Comparison of ENCODE assay signal across 15 cellular contexts in the genomic region with DNA sequence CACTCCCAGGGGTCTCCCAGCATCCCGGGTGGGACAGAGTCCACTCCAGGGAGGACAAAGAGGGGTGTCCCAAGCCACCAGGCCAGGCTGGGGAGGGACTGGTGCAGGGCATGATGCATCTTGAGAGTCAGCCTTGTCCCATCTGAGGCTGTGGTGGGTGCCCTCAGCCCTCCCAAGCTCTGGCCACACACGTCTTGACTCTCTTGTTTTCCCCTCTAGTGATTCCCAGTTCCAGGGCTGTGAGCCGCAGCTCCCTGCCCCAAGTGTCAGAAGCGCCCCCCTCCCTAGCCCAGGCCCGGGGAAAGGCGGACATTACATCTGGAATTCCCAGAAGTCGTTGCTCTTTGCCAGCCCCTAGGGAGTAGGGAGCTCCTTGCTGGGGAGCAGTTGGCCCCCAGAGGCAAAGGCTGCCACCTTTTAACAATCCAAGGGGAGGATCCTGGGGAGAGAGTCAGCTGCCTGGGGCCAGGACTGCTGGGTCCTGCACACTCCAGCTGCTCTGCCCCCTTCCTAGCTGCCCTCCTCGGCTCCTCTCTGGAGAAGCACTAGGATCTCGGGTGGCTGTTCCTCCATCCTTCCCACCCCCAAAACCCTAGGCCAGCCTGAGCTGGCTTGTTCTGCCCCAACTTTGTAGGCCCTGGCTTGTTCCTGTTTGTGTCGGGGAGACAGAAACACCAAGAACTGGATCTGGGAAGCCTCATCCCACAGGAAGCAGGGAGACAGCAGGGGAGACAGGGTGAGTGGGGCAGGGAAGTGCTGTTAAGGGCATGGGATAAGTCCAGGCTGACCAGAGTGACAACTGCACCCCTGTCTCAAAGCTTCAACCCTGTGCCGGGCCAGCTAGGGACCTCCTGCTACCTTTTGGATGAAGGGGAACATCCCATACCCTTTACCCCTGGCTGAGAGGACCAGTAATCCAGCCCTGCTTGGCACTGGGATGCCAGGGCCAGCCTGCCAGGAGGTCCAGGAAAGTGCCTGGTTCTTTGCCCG. TPM values are rescaled to one million over a fixed set of nuclear protein-coding genes. Genes with fewer than 3 reads are reported as not detected.
DNase-seq lines count a peak whose midpoint lies in the region; ATAC-seq, FAIRE-seq and TF ChIP-seq lines count a peak whose summit lies in the region.
"Had no signal": no experiment of that assay in that cellular context is flagged by ENCODE, and none has a peak within 500 bp of the region (broad histone marks: within the 10 kb centered on the region; RNA-seq: fewer than 3 reads in every experiment).

No MANE protein-coding gene starts in this region.

- H3K36me3 ChIP-seq in BLaER1 treated with 17β-estradiol and CSF1 and Interleukin-3, amounts not matched to agents 10 nM and 100 nM, result peaks cover 0 to 8% (median 0%) of the 10 kb centered on the region in 11 experiments; a peak in 8 of 22 replicates
- H3K36me3 ChIP-seq in GM12878 (ENCODE audit: control insufficient read depth in 2 of 2, insufficient read depth in 2 of 2, low read length in 1 of 2), result no peaks in the 10 kb centered on the region
- no peaks in the 10 kb centered on the region for H3K36me3 ChIP-seq in aorta (ENCODE audit: control insufficient read depth in 1 of 2, insufficient read depth in 2 of 2, low read length in 1 of 2)
- H3K36me3 ChIP-seq in PC-3 (ENCODE audit: low read depth, low read length), result no peaks in the 10 kb centered on the region
- H3K36me3 ChIP-seq in right atrium auricular region, result no peaks in the 10 kb centered on the region
- H3K36me3 ChIP-seq: heart left ventricle had no signal

- no peak for TF ChIP-seq EP300 in GM12878 (IDR thresholded peaks at IDR 0.05; ENCODE audit: borderline replicate concordance in 1 of 2, control insufficient read depth in 1 of 2, low read depth in 2 of 2, low read length in 2 of 2)

- peak overlapping the region in 3 of 10 experiments; percentile 11 to 80 (median 78); a peak in 4 of 20 replicates for H3K4me3 ChIP-seq in BLaER1 treated with 17β-estradiol and CSF1 and Interleukin-3, amounts not matched to agents 10 nM and 100 nM
- H3K4me3 ChIP-seq in HL-60 (replicated peaks; ENCODE audit: insufficient read depth, low read length) (no peak overlapping the region), GM12878 (no peak overlapping the region), aorta (ENCODE audit: low read length in 2 of 2) (no peak overlapping the region), PC-3 (ENCODE audit: low read length) (no peak overlapping the region), right atrium auricular region (no peak overlapping the region)
- H3K4me3 ChIP-seq: heart left ventricle had no signal

- H3K9me3 Mint-ChIP-seq in nephron progenitor cell, result no peaks in the 10 kb centered on the region

- H3K79me2 ChIP-seq in GM12878 (ENCODE audit: control insufficient read depth, insufficient read depth, low read length) (peaks cover 29% of the 10 kb centered on the region), PC-3 (ENCODE audit: low read length) (no peaks in the 10 kb centered on the region)
- H3K79me2 ChIP-seq: parathyroid adenoma had no signal

- no peak for TF ChIP-seq RAD21 in GM12878 (IDR thresholded peaks at IDR 0.05; ENCODE audit: insufficient read depth, low read depth, low read length)

- intact Hi-C loops in GM12878 (cut with micrococcal nuclease; ENCODE audit: unreplicated experiment) (no loop called here), aorta (cut with DNase I) (no loop called here), PC-3 (cut with micrococcal nuclease) (no loop called here)

- peaks cover 0 to 8% (median 0%) of the 10 kb centered on the region in 11 experiments; a peak in 4 of 22 replicates for H3K27me3 ChIP-seq in BLaER1 treated with 17β-estradiol and CSF1 and Interleukin-3, amounts not matched to agents 10 nM and 100 nM
- H3K27me3 ChIP-seq in HL-60 (ENCODE audit: insufficient read depth, poor library complexity, severe bottlenecking), result no peaks in the 10 kb centered on the region
- no peaks in the 10 kb centered on the region for H3K27me3 ChIP-seq in GM12878 (replicated peaks in 1 of 2; ENCODE audit: control insufficient read depth in 2 of 2, insufficient read depth in 2 of 2, low read length in 1 of 2)
- H3K27me3 ChIP-seq in aorta (ENCODE audit: control insufficient read depth in 1 of 2, insufficient read depth in 2 of 2, low read length in 1 of 2), result no peaks in the 10 kb centered on the region
- no peaks in the 10 kb centered on the region for H3K27me3 ChIP-seq in PC-3 (ENCODE audit: low read length)
- no peaks in the 10 kb centered on the region for H3K27me3 ChIP-seq in right atrium auricular region
- H3K27me3 ChIP-seq: heart left ventricle had no signal

- ATAC-seq in GM12878, result no peak
- ATAC-seq in aorta (ENCODE audit: low FRiP score), result no peak
- no peak for ATAC-seq in PC-3

- H3F3A ChIP-seq in PC-3 (ENCODE audit: low read length, unreplicated experiment), result no peaks in the 10 kb centered on the region

- H3K9ac ChIP-seq in BLaER1 treated with 17β-estradiol and CSF1 and Interleukin-3, amounts not matched to agents 10 nM and 100 nM, result peak overlapping the region in 10 of 11 experiments; percentile 4 to 95 (median 90); a peak in 18 of 22 replicates
- H3K9ac ChIP-seq in GM12878 (ENCODE audit: control insufficient read depth, insufficient read depth, low read length) (no peak overlapping the region), PC-3 (ENCODE audit: low read length) (no peak overlapping the region)
- H3K9ac ChIP-seq: parathyroid adenoma had no signal

- POLR2A ChIA-PET in GM12878 (lab: Charles Lee), result interaction anchor here (0.5 to 1.6 kb wide), 2 partner anchors 9 to 16 kb away, joined by 3 to 5 read pairs; no protein-coding TSS in a partner anchor
- POLR2A ChIA-PET in PC-3 (lab: Charles Lee; ENCODE audit: unreplicated experiment), result no interaction called here

- peak overlapping the region; percentile 91 to 100 (median 96) for H3K4me2 ChIP-seq in BLaER1 treated with 17β-estradiol and CSF1 and Interleukin-3, amounts not matched to agents 10 nM and 100 nM
- H3K4me2 ChIP-seq in GM12878 (ENCODE audit: control insufficient read depth, insufficient read depth) (peak overlapping the region; percentile 100), PC-3 (ENCODE audit: low read length) (no peak overlapping the region)

- H3K4me1 Mint-ChIP-seq in nephron progenitor cell, result peaks cover 94% of the 10 kb centered on the region

- H3K27ac Mint-ChIP-seq in nephron progenitor cell, result no peak overlapping the region

- peak overlapping the region in 10 of 11 experiments; percentile 89 to 98 (median 94); a peak in 18 of 22 replicates for H3K27ac ChIP-seq in BLaER1 treated with 17β-estradiol and CSF1 and Interleukin-3, amounts not matched to agents 10 nM and 100 nM
- H3K27ac ChIP-seq in HL-60 (replicated peaks) (peak overlapping the region; percentile 97), GM12878 (ENCODE audit: control insufficient read depth, insufficient read depth) (peak overlapping the region; percentile 97; the same call in 1 of the 2 replicates), aorta (ENCODE audit: low read depth in 1 of 2, low read length in 2 of 2) (no peak overlapping the region), PC-3 (ENCODE audit: low read length) (no peak overlapping the region), right atrium auricular region (no peak overlapping the region)
- H3K27ac ChIP-seq: parathyroid adenoma had no signal

- FAIRE-seq in GM12878 (lab: Jason Lieb, UNC), result no peak

- no peaks in the 10 kb centered on the region for H3K9me3 ChIP-seq in BLaER1 treated with 17β-estradiol and CSF1 and Interleukin-3, amounts not matched to agents 10 nM and 100 nM (replicated peaks in 1 of 11)
- H3K9me3 ChIP-seq in GM12878 (replicated peaks; ENCODE audit: control insufficient read depth, insufficient read depth, low read length), result no peaks in the 10 kb centered on the region
- H3K9me3 ChIP-seq in aorta (ENCODE audit: control insufficient read depth, low read length), result no peaks in the 10 kb centered on the region
- H3K9me3 ChIP-seq in PC-3 (ENCODE audit: low read length), result no peaks in the 10 kb centered on the region
- H3K9me3 ChIP-seq in right atrium auricular region, result no peaks in the 10 kb centered on the region
- H3K9me3 ChIP-seq: heart left ventricle had no signal

- no peak for TF ChIP-seq POLR2A in GM12878 (IDR thresholded peaks at IDR 0.05; ENCODE audit: low read depth, low read length)

- 81% methylated on average over 12 of the region's 12 CpGs for WGBS in GM12878 (ENCODE audit: insufficient coverage, insufficient replicate concordance, low lambda C conversion rate, missing lambda C conversion rate)
- 61 to 68% methylated on average over 12 of the region's 12 CpGs for WGBS in aorta, 2 donors

- no peak for DNase-seq in HL-60 (ENCODE audit: low read depth in 1 of 2, low spot score in 1 of 2)
- no peak for DNase-seq in GM12878 (ENCODE audit: low read depth, low spot score)
- DNase-seq in nephron progenitor cell, result no peak
- no peak for DNase-seq in aorta
- DNase-seq in PC-3, result no peak
- no peak for DNase-seq in NCI-H1930 (lab: John Stamatoyannopoulos, UW)
- DNase-seq in right atrium auricular region (ENCODE audit: low spot score), result no peak
- DNase-seq: heart left ventricle, left ventricle myocardium superior, NCI-H1048, NCI-H446 treated with DMSO at 0.1 percent for 48 hours had no signal

- CTCF ChIA-PET in GM12878 (lab: Yijun Ruan, JAX), result interaction anchor here (0.7 to 9.2 kb wide), 9 partner anchors 8 to 682 kb away, joined by 3 to 171 read pairs (median 9); no protein-coding TSS in a partner anchor
- CTCF ChIA-PET in PC-3 (lab: Charles Lee), result no interaction called here

- H3K27me3 Mint-ChIP-seq in nephron progenitor cell (ENCODE audit: low read depth, poor library complexity), result peaks cover 11% of the 10 kb centered on the region

- BruUV-seq in GM12878 (replicated peaks; lab: Mats Ljungman, UMichigan) (no TSS peak), PC-3 (replicated peaks; lab: Mats Ljungman, UMichigan) (no TSS peak)

- SMC1A ChIA-PET in GM12878 (lab: Charles Lee; ENCODE audit: uncharacterized antibody, unreplicated experiment), result interaction anchor here (1.2 to 2.0 kb wide), 4 partner anchors 9 to 179 kb away, joined by 3 to 5 read pairs (median 4); partner anchors contain the start of gene UBE2T

- H2AFZ ChIP-seq in GM12878 (ENCODE audit: control insufficient read depth, low read depth, low read length) (no peak overlapping the region), PC-3 (ENCODE audit: low read length) (no peak overlapping the region)
- H2AFZ ChIP-seq: parathyroid adenoma had no signal

- no peak for TF ChIP-seq CTCF in HL-60 (IDR thresholded peaks at IDR 0.05; ENCODE audit: insufficient read depth, low read length)
- TF ChIP-seq CTCF in GM12878 (IDR thresholded peaks at IDR 0.05 in 2 of 3, conservative IDR thresholded peaks at IDR 0.05 in 1 of 3; ENCODE audit: control insufficient read depth in 2 of 3, extremely low read depth in 1 of 3, insufficient read depth in 1 of 3, low read depth in 3 of 3, low read length in 3 of 3), result no peak
- TF ChIP-seq CTCF in nephron progenitor cell (IDR thresholded peaks at IDR 0.05), result no peak
- no peak for TF ChIP-seq CTCF in PC-3 (conservative IDR thresholded peaks at IDR 0.05; ENCODE audit: low read depth, low read length)
- TF ChIP-seq CTCF in right atrium auricular region (IDR thresholded peaks at IDR 0.05), result no peak

- H3K4me1 ChIP-seq in BLaER1 treated with 17β-estradiol and CSF1 and Interleukin-3, amounts not matched to agents 10 nM and 100 nM, result peaks cover 63 to 82% (median 76%) of the 10 kb centered on the region in 10 experiments
- peaks cover 63% of the 10 kb centered on the region for H3K4me1 ChIP-seq in GM12878 (ENCODE audit: control insufficient read depth, insufficient read depth, low read length)
- H3K4me1 ChIP-seq in aorta (ENCODE audit: control insufficient read depth in 1 of 2, insufficient read depth in 2 of 2, low read length in 2 of 2), result no peaks in the 10 kb centered on the region
- no peaks in the 10 kb centered on the region for H3K4me1 ChIP-seq in PC-3 (ENCODE audit: insufficient read depth, low read length)
- H3K4me1 ChIP-seq in right atrium auricular region, result no peaks in the 10 kb centered on the region

- H3K4me3 Mint-ChIP-seq in nephron progenitor cell, result peak overlapping the region; percentile 52

- H4K20me1 ChIP-seq in BLaER1 treated with 17β-estradiol and CSF1 and Interleukin-3, amounts not matched to agents 10 nM and 100 nM, result peaks cover 0 to 23% (median 7%) of the 10 kb centered on the region in 11 experiments; a peak in 11 of 22 replicates
- H4K20me1 ChIP-seq in GM12878 (ENCODE audit: control insufficient read depth, insufficient read depth) (no peaks in the 10 kb centered on the region), PC-3 (ENCODE audit: low read length) (no peaks in the 10 kb centered on the region)

- in situ Hi-C loops in GM12878 (cut with MboI), result no loop called here

- RAD21 ChIA-PET in GM12878 (lab: Charles Lee; ENCODE audit: unreplicated experiment), result interaction anchor here (0.6 to 2.4 kb wide), 5 partner anchors 8 to 843 kb away, joined by 3 to 12 read pairs (median 5); no protein-coding TSS in a partner anchor

- no peaks in the 10 kb centered on the region for H3K9me2 ChIP-seq in PC-3 (replicated peaks; ENCODE audit: low read length)

- no peaks in the 10 kb centered on the region for H3K36me3 Mint-ChIP-seq in nephron progenitor cell (ENCODE audit: low read depth)

RNA-seq across cellular contexts. Expression of gene PTPN7, which starts 3.2 kb away (rescaled TPM):
- total RNA-seq in GM12878 (2013; cell fraction: nucleolus; rRNA removed), result 135 and 145 TPM in 2 replicates
- total RNA-seq in GM12878 (2014; rRNA removed), result 95.2 and 111 TPM in 2 replicates
- 61.6 and 78.5 TPM in 2 replicates for total RNA-seq in GM12878 (2014; rRNA removed; fragmentation: Illumina TruSeq; extraction: Trizol)
- 99.8 and 102 TPM in 2 replicates for total RNA-seq in GM12878 (2021)
- 31.0 TPM for polyA plus RNA-seq in GM12878 (2011; ENCODE audit: low read depth)
- polyA plus RNA-seq in GM12878 (2011; rRNA removed), result 74.3 and 91.0 TPM in 2 replicates
- polyA plus RNA-seq in GM12878 (2011; cell fraction: cytosol; rRNA removed), result 168 and 186 TPM in 2 replicates
- polyA plus RNA-seq in GM12878 (2011; cell fraction: nucleus; rRNA removed), result 173 and 188 TPM in 2 replicates
- 48.5 and 49.9 TPM in 2 replicates for polyA plus RNA-seq in GM12878 (2012)
- polyA plus RNA-seq in GM12878 (2014; fragmentation: Illumina TruSeq; extraction: Trizol), result 73.7 and 102 TPM in 2 replicates
- polyA plus RNA-seq in GM12878 (2014; fragmentation: Nextera tagmentation; extraction: Ambion mirVana), result 10 to 100 TPM in 1 of 2 experiments, 1 to 10 TPM in 1; 7.9 to 14.2 TPM
- 100 and 102 TPM in 2 replicates for polyA plus RNA-seq in GM12878 (2014; rRNA removed)
- polyA plus RNA-seq in GM12878 (2016; fragmentation: Nextera tagmentation; extraction: Ambion mirVana), result 100 to 1,000 TPM; 116 to 117 TPM
- 97.4 and 135 TPM in 2 replicates for polyA minus RNA-seq in GM12878 (2011; rRNA and poly(A)+ RNA removed)
- polyA minus RNA-seq in GM12878 (2011; cell fraction: cytosol; rRNA and poly(A)+ RNA removed), result 50.4 and 50.5 TPM in 2 replicates
- 50.2 and 85.1 TPM in 2 replicates for polyA minus RNA-seq in GM12878 (2011; cell fraction: nucleus; rRNA and poly(A)+ RNA removed)
- 1 to 10 TPM; 3.4 to 5.7 TPM for total RNA-seq in aorta
- polyA plus RNA-seq in aorta, result 1 to 10 TPM in 1 of 2 donors, under 1 TPM in 1; 0.33 to 3.4 TPM
- total RNA-seq in PC-3 (2014; rRNA removed), result not detected in 2 replicates
- under 1 TPM; 0.41 to 0.63 TPM for total RNA-seq in right atrium auricular region
- polyA plus RNA-seq: BJ had no signal

RNA-seq across cellular contexts. Expression of gene ARL8A, which starts 19.0 kb away (rescaled TPM):
- 13.7 and 18.1 TPM in 2 replicates for total RNA-seq in GM12878 (2013; cell fraction: nucleolus; rRNA removed)
- total RNA-seq in GM12878 (2014; rRNA removed) (18.8 and 20.7 TPM in 2 replicates), GM12878 (2014; rRNA removed; fragmentation: Illumina TruSeq; extraction: Trizol) (10.3 and 12.0 TPM in 2 replicates), GM12878 (2021) (30.5 and 33.6 TPM in 2 replicates), aorta (10 to 100 TPM; 66.3 to 87.7 TPM), PC-3 (2014; rRNA removed) (20.4 and 26.4 TPM in 2 replicates), right atrium auricular region (10 to 100 TPM; 30.8 to 41.6 TPM)
- 23.6 TPM for polyA plus RNA-seq in GM12878 (2011; ENCODE audit: low read depth)
- polyA plus RNA-seq in GM12878 (2011; rRNA removed) (49.2 and 49.5 TPM in 2 replicates), GM12878 (2014; fragmentation: Illumina TruSeq; extraction: Trizol) (11.3 and 15.4 TPM in 2 replicates), GM12878 (2014; fragmentation: Nextera tagmentation; extraction: Ambion mirVana) (1 to 10 TPM in 1 of 2 experiments, under 1 TPM in 1; 0.34 to 2.4 TPM), GM12878 (2014; rRNA removed) (22.8 and 25.7 TPM in 2 replicates), GM12878 (2016; fragmentation: Nextera tagmentation; extraction: Ambion mirVana) (10 to 100 TPM; 10.8 to 15.4 TPM), aorta (10 to 100 TPM; 21.8 to 32.2 TPM)
- polyA plus RNA-seq in GM12878 (2011; cell fraction: cytosol; rRNA removed), result 26.9 and 35.2 TPM in 2 replicates
- polyA plus RNA-seq in GM12878 (2011; cell fraction: nucleus; rRNA removed), result 35.2 and 47.4 TPM in 2 replicates
- polyA plus RNA-seq in GM12878 (2012), result 21.0 and 42.5 TPM in 2 replicates
- polyA minus RNA-seq in GM12878 (2011; rRNA and poly(A)+ RNA removed), result 18.5 and 19.3 TPM in 2 replicates
- 11.0 and 13.8 TPM in 2 replicates for polyA minus RNA-seq in GM12878 (2011; cell fraction: cytosol; rRNA and poly(A)+ RNA removed)
- polyA minus RNA-seq in GM12878 (2011; cell fraction: nucleus; rRNA and poly(A)+ RNA removed), result 8.1 and 10.2 TPM in 2 replicates

RNA-seq across cellular contexts. Expression of gene LGR6, which starts 30.0 kb away (rescaled TPM):
- total RNA-seq in GM12878 (2013; cell fraction: nucleolus; rRNA removed), result 0.13 TPM in 1 of 2 replicates, not detected in the other
- total RNA-seq in GM12878 (2014; rRNA removed) (0.05 TPM in 1 of 2 replicates, not detected in the other), GM12878 (2014; rRNA removed; fragmentation: Illumina TruSeq; extraction: Trizol) (not detected in 2 replicates), GM12878 (2021) (not detected in 2 replicates), aorta (10 to 100 TPM; 31.7 to 35.6 TPM), PC-3 (2014; rRNA removed) (0.23 and 0.26 TPM in 2 replicates), right atrium auricular region (10 to 100 TPM in 1 of 2 donors, 1 to 10 TPM in 1; 5.5 to 17.0 TPM)
- not detected for polyA plus RNA-seq in GM12878 (2011; ENCODE audit: low read depth)
- polyA plus RNA-seq in GM12878 (2011; rRNA removed) (not detected in 2 replicates), GM12878 (2014; fragmentation: Illumina TruSeq; extraction: Trizol) (not detected in 2 replicates), GM12878 (2014; fragmentation: Nextera tagmentation; extraction: Ambion mirVana) (not detected), GM12878 (2014; rRNA removed) (0.04 TPM in 1 of 2 replicates, not detected in the other), GM12878 (2016; fragmentation: Nextera tagmentation; extraction: Ambion mirVana) (not detected), aorta (10 to 100 TPM; 11.6 to 67.8 TPM)
- polyA plus RNA-seq in GM12878 (2011; cell fraction: cytosol; rRNA removed), result 0.01 and 0.05 TPM in 2 replicates
- 0.12 and 0.19 TPM in 2 replicates for polyA plus RNA-seq in GM12878 (2011; cell fraction: nucleus; rRNA removed)
- 0.04 TPM in 1 of 2 replicates, not detected in the other for polyA plus RNA-seq in GM12878 (2012)
- polyA minus RNA-seq in GM12878 (2011; rRNA and poly(A)+ RNA removed), result not detected in 2 replicates
- not detected in 2 replicates for polyA minus RNA-seq in GM12878 (2011; cell fraction: cytosol; rRNA and poly(A)+ RNA removed)
- polyA minus RNA-seq in GM12878 (2011; cell fraction: nucleus; rRNA and poly(A)+ RNA removed), result not detected in 2 replicates
- total RNA-seq: H4 had no signal
- polyA plus RNA-seq: BJ had no signal

RNA-seq across cellular contexts. Expression of gene GPR37L1, which starts 40.9 kb away (rescaled TPM):
- total RNA-seq in GM12878 (2013; cell fraction: nucleolus; rRNA removed), result not detected in 2 replicates
- total RNA-seq in GM12878 (2014; rRNA removed) (under 0.01 TPM in 1 of 2 replicates, not detected in the other), GM12878 (2014; rRNA removed; fragmentation: Illumina TruSeq; extraction: Trizol) (not detected in 2 replicates), GM12878 (2021) (not detected in 2 replicates), aorta (under 1 TPM in 1 of 2 donors, not detected in 1; 0.06 TPM), PC-3 (2014; rRNA removed) (0.04 TPM in 1 of 2 replicates, not detected in the other), right atrium auricular region (under 1 TPM in 1 of 2 donors, not detected in 1; 0.07 TPM)
- polyA plus RNA-seq in GM12878 (2011; ENCODE audit: low read depth), result 0.05 TPM
- polyA plus RNA-seq in GM12878 (2011; rRNA removed) (not detected in 2 replicates), GM12878 (2014; fragmentation: Illumina TruSeq; extraction: Trizol) (not detected in 2 replicates), GM12878 (2014; fragmentation: Nextera tagmentation; extraction: Ambion mirVana) (under 1 TPM; under 0.01 to 0.02 TPM), GM12878 (2014; rRNA removed) (0.01 TPM in 1 of 2 replicates, not detected in the other), GM12878 (2016; fragmentation: Nextera tagmentation; extraction: Ambion mirVana) (under 1 TPM; 0.03 to 0.08 TPM), aorta (not detected)
- 0.02 TPM in 1 of 2 replicates, not detected in the other for polyA plus RNA-seq in GM12878 (2011; cell fraction: cytosol; rRNA removed)
- not detected in 2 replicates for polyA plus RNA-seq in GM12878 (2011; cell fraction: nucleus; rRNA removed)
- 0.06 and 0.14 TPM in 2 replicates for polyA plus RNA-seq in GM12878 (2012)
- not detected in 2 replicates for polyA minus RNA-seq in GM12878 (2011; rRNA and poly(A)+ RNA removed)
- polyA minus RNA-seq in GM12878 (2011; cell fraction: cytosol; rRNA and poly(A)+ RNA removed), result not detected in 2 replicates
- not detected in 2 replicates for polyA minus RNA-seq in GM12878 (2011; cell fraction: nucleus; rRNA and poly(A)+ RNA removed)
- polyA plus RNA-seq: BJ had no signal

Comparison
In these comparisons a context has a peak if more than half of its experiments do, and no peak if none do; other contexts are left out.
1. H3K27ac ChIP-seq: peak in BLaER1 treated with 17β-estradiol and CSF1 and Interleukin-3, amounts not matched to agents 10 nM and 100 nM (10 of 11), HL-60 (single experiment) and GM12878 (single experiment); none in aorta (0 of 2), PC-3 (single experiment) and right atrium auricular region (0 of 2).
2. H3K9ac ChIP-seq: peak in BLaER1 treated with 17β-estradiol and CSF1 and Interleukin-3, amounts not matched to agents 10 nM and 100 nM (10 of 11); none in GM12878 (single experiment) and PC-3 (single experiment).
3. RNA of gene PTPN7, which starts 3.2 kb away (total RNA-seq): 61.6 to 145 TPM in GM12878; 3.4 to 5.7 TPM in aorta, 0.41 to 0.63 TPM in right atrium auricular region and not detected in PC-3; every median in the first group is over 4 times any median in the second.